Comparison of ENCODE assay signal across 8 cellular contexts in genomic region chr14:36941783-36942521, GRCh38.
A peak's percentile ranks its signal among the peaks of the same experiment; 100 is the strongest.
DNase-seq lines count a peak whose midpoint lies in the region; ATAC-seq, FAIRE-seq and TF ChIP-seq lines count a peak whose summit lies in the region.

No MANE protein-coding gene starts in this region.

- H3K4ac ChIP-seq in H1 (replicated peaks; ENCODE audit: insufficient read length, low read depth, low read length) (no peak overlapping the region), mesenchymal stem cell (ENCODE audit: low read depth in 1 of 2, low read length in 2 of 2) (no peak overlapping the region)

- H3K4me1 ChIP-seq in H1 (replicated peaks in 1 of 4; ENCODE audit: control insufficient read depth in 3 of 4, insufficient read depth in 4 of 4, low read length in 3 of 4) (no peaks in the 10 kb centered on the region), mesenchymal stem cell (ENCODE audit: control insufficient read depth, insufficient read depth, low read depth, low read length) (peaks cover 3% of the 10 kb centered on the region)

- FAIRE-seq in H1 (lab: Jason Lieb, UNC) = peak; percentile 82

- H3K27me3 ChIP-seq in H1 (replicated peaks in 1 of 4; ENCODE audit: control insufficient read depth in 3 of 4, extremely low read depth in 1 of 4, insufficient read depth in 3 of 4, low read length in 3 of 4) (no peaks in the 10 kb centered on the region), mesenchymal stem cell (ENCODE audit: control insufficient read depth in 1 of 2, insufficient read depth in 1 of 2, low read length in 2 of 2) (no peaks in the 10 kb centered on the region)

- H3K27ac Mint-ChIP-seq in activated CD4-positive, alpha-beta T cell treated with anti-CD3 and anti-CD28 coated beads, Interleukin-2, amount 10 ng/mL, durations not matched to agents 7 days and 5 days = no peak overlapping the region

- H2BK5ac ChIP-seq in H1 (ENCODE audit: low read depth, low read length) (no peak overlapping the region), mesenchymal stem cell (ENCODE audit: low read depth, low read length, poor library complexity, severe bottlenecking) (no peak overlapping the region)

- no peak overlapping the region for H2BK20ac ChIP-seq in H1 (ENCODE audit: low read length)

- no peaks in the 10 kb centered on the region for H3K36me3 Mint-ChIP-seq in activated CD4-positive, alpha-beta T cell treated with anti-CD3 and anti-CD28 coated beads, Interleukin-2, amount 10 ng/mL, durations not matched to agents 7 days and 5 days (ENCODE audit: low read depth)

- TF ChIP-seq RAD21 in H1 (IDR thresholded peaks at IDR 0.05 in 1 of 2, conservative IDR thresholded peaks at IDR 0.05 in 1 of 2; ENCODE audit: low read depth in 2 of 2, low read length in 2 of 2) = peak; percentile 96 to 98

- H3K9me3 ChIP-seq in H1 (ENCODE audit: insufficient read depth in 2 of 2, low read depth in 1 of 2, low read length in 1 of 2) (no peaks in the 10 kb centered on the region), mesenchymal stem cell (ENCODE audit: control insufficient read depth, low read length) (no peaks in the 10 kb centered on the region)

- H2AK5ac ChIP-seq in H1 (ENCODE audit: low read depth, low read length) = no peak overlapping the region
- no peak overlapping the region for H2AK5ac ChIP-seq in mesenchymal stem cell (ENCODE audit: low read length, severe bottlenecking)

- no peak for TF ChIP-seq POLR2A in H1 (IDR thresholded peaks at IDR 0.05; ENCODE audit: control extremely low read depth in 1 of 2, low read depth in 2 of 2, low read length in 2 of 2)

- WGBS in H1 (ENCODE audit: extremely low coverage in 1 of 2, insufficient coverage in 1 of 2, insufficient read length in 1 of 2, insufficient replicate concordance in 2 of 2, low coverage in 1 of 2, low lambda C conversion rate in 2 of 2, missing lambda C conversion rate in 1 of 2), 2 experiments = 16% methylated on average over 12 of the region's 12 CpGs; no CpG with 5 or more reads in 1 of the 2 experiments
- 11% methylated on average over 9 of the region's 12 CpGs for WGBS in mesenchymal stem cell

- H3K36me3 ChIP-seq in H1 (ENCODE audit: control insufficient read depth in 2 of 4, insufficient read depth in 4 of 4, low read length in 3 of 4) = no peaks in the 10 kb centered on the region
- H3K36me3 ChIP-seq in mesenchymal stem cell (ENCODE audit: control insufficient read depth in 1 of 2, insufficient read depth in 2 of 2, low read depth in 1 of 2, low read length in 2 of 2) = no peaks in the 10 kb centered on the region

- H2BK15ac ChIP-seq in H1 (ENCODE audit: low read length) = no peak overlapping the region
- H2BK15ac ChIP-seq in mesenchymal stem cell (ENCODE audit: low read depth, poor library complexity, severe bottlenecking) = no peak overlapping the region

- no peak overlapping the region for H3K56ac ChIP-seq in H1 (replicated peaks; ENCODE audit: insufficient read length, low read depth, low read length)

- no peaks in the 10 kb centered on the region for H3K79me1 ChIP-seq in H1 (ENCODE audit: low read depth, low read length)
- H3K79me1 ChIP-seq in mesenchymal stem cell (replicated peaks; ENCODE audit: low read length, poor library complexity, severe bottlenecking) = no peaks in the 10 kb centered on the region

- peak; percentile 78 for DNase-seq in COLO668 (lab: John Stamatoyannopoulos, UW; ENCODE audit: unreplicated experiment)
- DNase-seq in NCI-H446 (lab: John Stamatoyannopoulos, UW) = peak; percentile 47 to 78
- DNase-seq in activated CD4-positive, alpha-beta T cell treated with anti-CD3 and anti-CD28 coated beads, Interleukin-2, amount 10 ng/mL, durations not matched to agents 7 days and 5 days = peak; percentile 52
- peak; percentile 27 to 92 for DNase-seq in H1 (ENCODE audit: low read depth in 1 of 2, low spot score in 2 of 2)
- peak; percentile 62 for DNase-seq in mesenchymal stem cell
- DNase-seq in stimulated activated CD8-positive, alpha-beta memory T cell treated with anti-CD3 and anti-CD28 coated beads, Interleukin-4, amount 100 ng/mL, for 48 hours = peak; percentile 84

- H2BK120ac ChIP-seq in H1 (replicated peaks; ENCODE audit: low read depth, low read length) = no peak overlapping the region
- no peak overlapping the region for H2BK120ac ChIP-seq in mesenchymal stem cell (ENCODE audit: low read depth, low read length)

- no peaks in the 10 kb centered on the region for H3K4me1 Mint-ChIP-seq in activated CD4-positive, alpha-beta T cell treated with anti-CD3 and anti-CD28 coated beads, Interleukin-2, amount 10 ng/mL, durations not matched to agents 7 days and 5 days

- H3K4me3 Mint-ChIP-seq in activated CD4-positive, alpha-beta T cell treated with anti-CD3 and anti-CD28 coated beads, Interleukin-2, amount 10 ng/mL, durations not matched to agents 7 days and 5 days = no peak overlapping the region

- no peaks in the 10 kb centered on the region for H3K27me3 Mint-ChIP-seq in activated CD4-positive, alpha-beta T cell treated with anti-CD3 and anti-CD28 coated beads, Interleukin-2, amount 10 ng/mL, durations not matched to agents 7 days and 5 days

- peak; percentile 83 for ATAC-seq in GM19372 (IDR thresholded peaks at IDR 0.05; ENCODE audit: low read depth, unreplicated experiment)
- peak; percentile 96 for ATAC-seq in HG03432 (IDR thresholded peaks at IDR 0.05; ENCODE audit: unreplicated experiment)

- H2AFZ ChIP-seq in H1 (ENCODE audit: low read length) (no peak overlapping the region), mesenchymal stem cell (ENCODE audit: low read depth, low read length) (no peak overlapping the region)

- POLR2A ChIA-PET in activated CD4-positive, alpha-beta T cell treated with anti-CD3 and anti-CD28 coated beads, Interleukin-2, amount 10 ng/mL, durations not matched to agents 7 days and 5 days (lab: Charles Lee) = no interaction called here
- POLR2A ChIA-PET in H1 (lab: Charles Lee; ENCODE audit: partially characterized antibody) = no interaction called here

- no peak for TF ChIP-seq EP300 in H1 (IDR thresholded peaks at IDR 0.05; ENCODE audit: borderline replicate concordance in 1 of 2, low read depth in 2 of 2, low read length in 2 of 2)

- H4K91ac ChIP-seq in H1 (replicated peaks; ENCODE audit: insufficient read length, low read length) (no peak overlapping the region), mesenchymal stem cell (ENCODE audit: low read length) (no peak overlapping the region)

- no peak overlapping the region for H3K4me3 ChIP-seq in H1 (ENCODE audit: extremely low read depth in 1 of 4, insufficient read depth in 2 of 4, low read depth in 3 of 4, low read length in 4 of 4)
- H3K4me3 ChIP-seq in mesenchymal stem cell (ENCODE audit: insufficient read depth in 1 of 2, low read depth in 1 of 2, low read length in 2 of 2) = no peak overlapping the region

- no peak overlapping the region for H3K18ac ChIP-seq in H1 (ENCODE audit: extremely low read depth, low read length)
- H3K18ac ChIP-seq in mesenchymal stem cell (ENCODE audit: low read depth in 1 of 2, low read length in 2 of 2) = no peak overlapping the region

- peak; percentile 86 to 93 (median 91) for TF ChIP-seq CTCF in H1 (IDR thresholded peaks at IDR 0.05; ENCODE audit: control extremely low read depth in 1 of 3, insufficient read depth in 1 of 3, low read depth in 1 of 3, low read length in 3 of 3)

- H3K23ac ChIP-seq in H1 (ENCODE audit: insufficient read length) (no peak overlapping the region), mesenchymal stem cell (ENCODE audit: low read length in 2 of 2) (no peak overlapping the region)

- H2BK12ac ChIP-seq in H1 (ENCODE audit: low read depth, low read length) (no peak overlapping the region), mesenchymal stem cell (ENCODE audit: low read length in 2 of 2) (no peak overlapping the region)

- H3K23me2 ChIP-seq in H1 (ENCODE audit: low read depth, low read length) = no peaks in the 10 kb centered on the region

- H3K9me3 Mint-ChIP-seq in activated CD4-positive, alpha-beta T cell treated with anti-CD3 and anti-CD28 coated beads, Interleukin-2, amount 10 ng/mL, durations not matched to agents 7 days and 5 days = no peaks in the 10 kb centered on the region

- H4K20me1 ChIP-seq in H1 (replicated peaks in 1 of 2; ENCODE audit: control insufficient read depth in 1 of 2, insufficient read depth in 2 of 2, low read length in 2 of 2) = no peaks in the 10 kb centered on the region

- CTCF ChIA-PET in activated CD4-positive, alpha-beta T cell treated with anti-CD3 and anti-CD28 coated beads, Interleukin-2, amount 10 ng/mL, durations not matched to agents 7 days and 5 days (lab: Charles Lee) = no interaction called here
- CTCF ChIA-PET in H1 (lab: Charles Lee; ENCODE audit: partially characterized antibody) = interaction anchor here (0.7 to 12.5 kb wide), 60 partner anchors 9 to 440 kb away, joined by 3 to 90 read pairs (median 4); partner anchors contain the start of gene PAX9

- H3K4me2 ChIP-seq in H1 (ENCODE audit: insufficient read depth in 1 of 2, low read depth in 2 of 2, low read length in 2 of 2) (no peak overlapping the region), mesenchymal stem cell (ENCODE audit: low read length, poor library complexity, severe bottlenecking) (no peak overlapping the region)

- no peak overlapping the region for H3K9ac ChIP-seq in H1 (replicated peaks in 1 of 4; ENCODE audit: extremely low read depth in 1 of 4, low read depth in 3 of 4, low read length in 3 of 4)
- H3K9ac ChIP-seq in mesenchymal stem cell (ENCODE audit: low read length) = no peak overlapping the region

- H3K79me2 ChIP-seq in H1 (ENCODE audit: control insufficient read depth in 1 of 2, insufficient read depth in 2 of 2, low read length in 2 of 2) = no peaks in the 10 kb centered on the region

- H3K14ac ChIP-seq in H1 (ENCODE audit: insufficient read length) = no peak overlapping the region
- H3K14ac ChIP-seq in mesenchymal stem cell (ENCODE audit: low read length in 2 of 2) = no peak overlapping the region

- no peak overlapping the region for H4K8ac ChIP-seq in H1 (ENCODE audit: extremely low read depth, insufficient read depth, low read length)
- H4K8ac ChIP-seq in mesenchymal stem cell (ENCODE audit: low read length) = no peak overlapping the region

- no peak overlapping the region for H4K5ac ChIP-seq in H1 (ENCODE audit: insufficient read length, low read depth, low read length)

- H3K27ac ChIP-seq in H1 (ENCODE audit: low read depth, low read length) (no peak overlapping the region), mesenchymal stem cell (ENCODE audit: low read length, poor library complexity, severe bottlenecking) (no peak overlapping the region)

TF ChIP-seq in H1, 55 proteins besides CTCF, POLR2A, EP300 and RAD21:
- TF ChIP-seq NRF1 (IDR thresholded peaks at IDR 0.05; ENCODE audit: low read depth, low read length) (no peak), FOSL1 (IDR thresholded peaks at IDR 0.05; ENCODE audit: insufficient read depth, low read depth, low read length) (no peak), YY1 (IDR thresholded peaks at IDR 0.05; ENCODE audit: low read depth, low read length) (no peak), CHD1 (IDR thresholded peaks at IDR 0.05; ENCODE audit: low read depth, low read length) (no peak), TAF1 (IDR thresholded peaks at IDR 0.05; ENCODE audit: low read depth, low read length) (no peak)
TF ChIP-seq in H1: peak in this region for 0.
